ENCODE assay signal across 7 cellular contexts in genomic region chr6:40308533-40309306, GRCh38.
DNase-seq lines count a peak whose midpoint lies in the region; ATAC-seq and TF ChIP-seq lines count a peak whose summit lies in the region.

No MANE protein-coding gene starts in this region.

- peak; percentile 21 for DNase-seq in GM04504 (ENCODE audit: low read depth)
- DNase-seq in M059J (ENCODE audit: low read depth) = peak; percentile 40
- peak; percentile 30 for DNase-seq in T-helper 9 cell
- peak; percentile 36 to 62 for DNase-seq in T47D (ENCODE audit: low read depth in 1 of 2, low spot score in 1 of 2)
- DNase-seq in kidney epithelial cell (ENCODE audit: low read depth) = no peak
- peak; percentile 44 for DNase-seq in stimulated activated CD4-positive, alpha-beta T cell treated with anti-CD3 and anti-CD28 coated beads, Interleukin-4, amount 100 ng/mL, for 1 hour

- no peak overlapping the region for H3K4me3 ChIP-seq in kidney epithelial cell (ENCODE audit: low read depth, low read length)

- in situ Hi-C loops in T47D (cut with HindIII; ENCODE audit: low pct_unique_long_range_greater_than_20kb, low sequenced_read_pairs) = no loop called here

- H3K27me3 ChIP-seq in kidney epithelial cell (ENCODE audit: control insufficient read depth, insufficient read depth, low read length) = peaks cover 9% of the 10 kb centered on the region

- no peak for ATAC-seq in GM21737 (IDR thresholded peaks at IDR 0.05; ENCODE audit: unreplicated experiment)

- peak; percentile 75 for TF ChIP-seq CTCF in kidney epithelial cell (IDR thresholded peaks at IDR 0.05; ENCODE audit: insufficient read depth, low read length, poor library complexity, severe bottlenecking)

- H3K36me3 ChIP-seq in kidney epithelial cell (ENCODE audit: control insufficient read depth, insufficient read depth, low read length) = no peaks in the 10 kb centered on the region
